Comparison of ENCODE assay signal across 10 cellular contexts in the genomic region with DNA sequence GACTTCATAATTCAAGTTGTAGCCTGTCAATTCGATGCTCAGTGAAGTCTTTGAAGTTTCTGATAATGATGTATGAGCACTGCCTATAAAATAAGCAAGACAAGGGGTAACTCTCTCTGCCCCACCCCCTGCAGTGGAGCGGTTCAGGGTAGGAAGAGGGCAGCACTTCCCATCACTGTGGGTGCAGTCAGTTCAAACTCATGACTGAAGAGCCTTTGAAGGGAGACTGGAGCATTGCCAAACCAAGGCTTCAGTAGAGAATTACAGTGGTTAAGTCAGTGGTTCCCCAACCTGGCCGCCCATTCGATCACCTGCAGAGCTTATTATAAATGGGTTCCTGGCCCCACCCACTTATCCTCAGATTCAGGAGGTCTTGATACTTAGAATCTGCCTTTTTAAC.
DNase-seq lines count a peak whose midpoint lies in the region; ATAC-seq, FAIRE-seq and TF ChIP-seq lines count a peak whose summit lies in the region.
"Had no signal": no experiment of that assay in that cellular context is flagged by ENCODE, and none has a peak within 500 bp of the region (broad histone marks: within the 10 kb centered on the region; RNA-seq: fewer than 3 reads in every experiment).

No MANE protein-coding gene starts in this region.

- no peak overlapping the region for H2AFZ ChIP-seq in keratinocyte (ENCODE audit: control insufficient read depth, low read length)

- no peaks in the 10 kb centered on the region for H3K9me3 ChIP-seq in keratinocyte (ENCODE audit: control insufficient read depth, low read depth, low read length)
- no peaks in the 10 kb centered on the region for H3K9me3 ChIP-seq in uterus
- no peaks in the 10 kb centered on the region for H3K9me3 ChIP-seq in suprapubic skin
- no peaks in the 10 kb centered on the region for H3K9me3 ChIP-seq in ovary

- H3K9me3 Mint-ChIP-seq in activated T-helper 2 cell treated with anti-CD3 and anti-CD28 coated beads, Interferon-gamma antibody, Interleukin-2, Interleukin-4, amounts not matched to agents 10 μg/mL and 5 μg/mL and 100 μg/mL, durations not matched to agents 14 hours and 24 hours and 36 hours = no peaks in the 10 kb centered on the region

- FAIRE-seq in keratinocyte (lab: Jason Lieb, UNC) = peak; percentile 66
- FAIRE-seq: astrocyte had no signal

- H3K79me2 ChIP-seq in keratinocyte (ENCODE audit: control insufficient read depth, insufficient read depth, low read length) = no peaks in the 10 kb centered on the region

- intact Hi-C loops in uterus (cut with DNase I; ENCODE audit: low total_unique reads) (no loop called here), ovary (cut with DNase I) (no loop called here)
- intact Hi-C loops in activated T-helper 2 cell treated with anti-CD3 and anti-CD28 coated beads, Interferon-gamma antibody, Interleukin-2, Interleukin-4, amounts not matched to agents 10 μg/mL and 5 μg/mL and 100 μg/mL, durations not matched to agents 14 hours and 24 hours and 36 hours (cut with micrococcal nuclease) = no loop called here

- TF ChIP-seq CTCF in keratinocyte (optimal IDR thresholded peaks at IDR 0.05 in 1 of 3, IDR thresholded peaks at IDR 0.05 in 1 of 3, conservative IDR thresholded peaks at IDR 0.05 in 1 of 3; ENCODE audit: extremely low read depth in 1 of 3, insufficient read depth in 2 of 3, low read length in 3 of 3) (peak in 1 of 3 experiments; percentile 18), uterus (IDR thresholded peaks at IDR 0.05) (no peak), suprapubic skin (IDR thresholded peaks at IDR 0.05) (no peak), ovary (IDR thresholded peaks at IDR 0.05) (no peak)

- H3K4me3 Mint-ChIP-seq in activated T-helper 2 cell treated with anti-CD3 and anti-CD28 coated beads, Interferon-gamma antibody, Interleukin-2, Interleukin-4, amounts not matched to agents 10 μg/mL and 5 μg/mL and 100 μg/mL, durations not matched to agents 14 hours and 24 hours and 36 hours (ENCODE audit: low read depth) = no peak overlapping the region

- no peak overlapping the region for H3K27ac ChIP-seq in keratinocyte (ENCODE audit: control insufficient read depth, insufficient read depth, low read length)
- no peak overlapping the region for H3K27ac ChIP-seq in uterus
- no peak overlapping the region for H3K27ac ChIP-seq in suprapubic skin
- no peak overlapping the region for H3K27ac ChIP-seq in ovary

- H3K4me3 ChIP-seq in keratinocyte (ENCODE audit: control insufficient read depth in 2 of 3, extremely low read depth in 1 of 3, insufficient read depth in 2 of 3, low read depth in 1 of 3, low read length in 3 of 3) (no peak overlapping the region), uterus (no peak overlapping the region), suprapubic skin (no peak overlapping the region), ovary (no peak overlapping the region)
- H3K4me3 ChIP-seq: lung had no signal

- H3K36me3 ChIP-seq in keratinocyte (ENCODE audit: control insufficient read depth in 2 of 2, extremely low read depth in 1 of 2, insufficient read depth in 2 of 2, low read length in 2 of 2) (no peaks in the 10 kb centered on the region), uterus (no peaks in the 10 kb centered on the region), suprapubic skin (no peaks in the 10 kb centered on the region), ovary (no peaks in the 10 kb centered on the region)

- H3K27me3 Mint-ChIP-seq in activated T-helper 2 cell treated with anti-CD3 and anti-CD28 coated beads, Interferon-gamma antibody, Interleukin-2, Interleukin-4, amounts not matched to agents 10 μg/mL and 5 μg/mL and 100 μg/mL, durations not matched to agents 14 hours and 24 hours and 36 hours (ENCODE audit: low read depth) = no peaks in the 10 kb centered on the region

- peak; percentile 70 for ATAC-seq in HG03442 (IDR thresholded peaks at IDR 0.05; ENCODE audit: unreplicated experiment)

- TF ChIP-seq EP300 in suprapubic skin (IDR thresholded peaks at IDR 0.05) (no peak), ovary (IDR thresholded peaks at IDR 0.05) (no peak)

- H3K27me3 ChIP-seq in keratinocyte (ENCODE audit: control insufficient read depth, extremely low read depth, insufficient read depth, low read length) = peaks cover 3% of the 10 kb centered on the region
- no peaks in the 10 kb centered on the region for H3K27me3 ChIP-seq in uterus
- H3K27me3 ChIP-seq in suprapubic skin = peaks cover 10% of the 10 kb centered on the region
- H3K27me3 ChIP-seq in ovary = no peaks in the 10 kb centered on the region

- TF ChIP-seq POLR2A in uterus (IDR thresholded peaks at IDR 0.05) = no peak
- no peak for TF ChIP-seq POLR2A in suprapubic skin (IDR thresholded peaks at IDR 0.05)
- TF ChIP-seq POLR2A in ovary (IDR thresholded peaks at IDR 0.05) = no peak

- no peaks in the 10 kb centered on the region for H3K9me1 ChIP-seq in keratinocyte (ENCODE audit: control insufficient read depth, extremely low read depth, insufficient read depth, low read length)

- peaks cover 12% of the 10 kb centered on the region for H3K4me1 Mint-ChIP-seq in activated T-helper 2 cell treated with anti-CD3 and anti-CD28 coated beads, Interferon-gamma antibody, Interleukin-2, Interleukin-4, amounts not matched to agents 10 μg/mL and 5 μg/mL and 100 μg/mL, durations not matched to agents 14 hours and 24 hours and 36 hours (ENCODE audit: low read depth)

- H3K36me3 Mint-ChIP-seq in activated T-helper 2 cell treated with anti-CD3 and anti-CD28 coated beads, Interferon-gamma antibody, Interleukin-2, Interleukin-4, amounts not matched to agents 10 μg/mL and 5 μg/mL and 100 μg/mL, durations not matched to agents 14 hours and 24 hours and 36 hours (ENCODE audit: low read depth) = no peaks in the 10 kb centered on the region

- no peaks in the 10 kb centered on the region for H4K20me1 ChIP-seq in keratinocyte (ENCODE audit: control insufficient read depth, extremely low read depth, insufficient read depth, low read length)

- no peak overlapping the region for H3K9ac ChIP-seq in keratinocyte (ENCODE audit: control insufficient read depth, extremely low read depth, insufficient read depth, low read length)

- peak; percentile 35 for DNase-seq in DMS153 treated with DMSO at 0.1 percent for 48 hours (lab: John Stamatoyannopoulos, UW; ENCODE audit: unreplicated experiment)
- peak; percentile 37 for DNase-seq in activated CD4-positive, alpha-beta T cell treated with anti-CD3 and anti-CD28 coated beads, Interleukin-2, amount 50 U/mL, for 1 hour
- no peak for DNase-seq in keratinocyte (ENCODE audit: low read depth, low spot score)
- no peak for DNase-seq in uterus
- DNase-seq in suprapubic skin (ENCODE audit: low spot score in 2 of 2) = no peak
- DNase-seq in activated T-helper 2 cell treated with anti-CD3 and anti-CD28 coated beads, Interferon-gamma antibody, Interleukin-2, Interleukin-4, amounts not matched to agents 10 μg/mL and 5 μg/mL and 100 μg/mL, durations not matched to agents 14 hours and 24 hours and 36 hours (ENCODE audit: low spot score) = no peak
- DNase-seq in ovary = no peak

- WGBS in suprapubic skin = 70% methylated on average over 4 of the region's 4 CpGs
- WGBS in ovary, 3 donors = 76 to 90% (median 77%) methylated on average over 4 of the region's 4 CpGs

- H3K4me2 ChIP-seq in keratinocyte (ENCODE audit: control insufficient read depth, extremely low read depth, insufficient read depth, low read depth, low read length) = no peak overlapping the region

- no peak overlapping the region for H3K27ac Mint-ChIP-seq in activated T-helper 2 cell treated with anti-CD3 and anti-CD28 coated beads, Interferon-gamma antibody, Interleukin-2, Interleukin-4, amounts not matched to agents 10 μg/mL and 5 μg/mL and 100 μg/mL, durations not matched to agents 14 hours and 24 hours and 36 hours

- dilution Hi-C loops in keratinocyte (cut with MboI; ENCODE audit: extremely low pct_ligation_motif_present, low sequenced_read_pairs) = no loop called here

- H3K4me1 ChIP-seq in keratinocyte (ENCODE audit: control insufficient read depth, extremely low read depth, insufficient read depth, low read length) (peaks cover 50% of the 10 kb centered on the region), uterus (peaks cover 0 to 6% of the 10 kb centered on the region in 2 donors), suprapubic skin (peaks cover 40% of the 10 kb centered on the region), ovary (ENCODE audit: insufficient read depth) (peaks cover 4% of the 10 kb centered on the region)

Comparison
In these comparisons a context has a peak if more than half of its experiments do, and no peak if none do; other contexts are left out.
1. DNase-seq: peak in DMS153 treated with DMSO at 0.1 percent for 48 hours (single experiment) and activated CD4-positive, alpha-beta T cell treated with anti-CD3 and anti-CD28 coated beads, Interleukin-2, amount 50 U/mL, for 1 hour (single experiment); none in keratinocyte (single experiment), uterus (0 of 2), suprapubic skin (0 of 2), activated T-helper 2 cell treated with anti-CD3 and anti-CD28 coated beads, Interferon-gamma antibody, Interleukin-2, Interleukin-4, amounts not matched to agents 10 μg/mL and 5 μg/mL and 100 μg/mL, durations not matched to agents 14 hours and 24 hours and 36 hours (single experiment) and ovary (0 of 5).